8 cellular contexts compared by ENCODE assay signal in the genomic region with DNA sequence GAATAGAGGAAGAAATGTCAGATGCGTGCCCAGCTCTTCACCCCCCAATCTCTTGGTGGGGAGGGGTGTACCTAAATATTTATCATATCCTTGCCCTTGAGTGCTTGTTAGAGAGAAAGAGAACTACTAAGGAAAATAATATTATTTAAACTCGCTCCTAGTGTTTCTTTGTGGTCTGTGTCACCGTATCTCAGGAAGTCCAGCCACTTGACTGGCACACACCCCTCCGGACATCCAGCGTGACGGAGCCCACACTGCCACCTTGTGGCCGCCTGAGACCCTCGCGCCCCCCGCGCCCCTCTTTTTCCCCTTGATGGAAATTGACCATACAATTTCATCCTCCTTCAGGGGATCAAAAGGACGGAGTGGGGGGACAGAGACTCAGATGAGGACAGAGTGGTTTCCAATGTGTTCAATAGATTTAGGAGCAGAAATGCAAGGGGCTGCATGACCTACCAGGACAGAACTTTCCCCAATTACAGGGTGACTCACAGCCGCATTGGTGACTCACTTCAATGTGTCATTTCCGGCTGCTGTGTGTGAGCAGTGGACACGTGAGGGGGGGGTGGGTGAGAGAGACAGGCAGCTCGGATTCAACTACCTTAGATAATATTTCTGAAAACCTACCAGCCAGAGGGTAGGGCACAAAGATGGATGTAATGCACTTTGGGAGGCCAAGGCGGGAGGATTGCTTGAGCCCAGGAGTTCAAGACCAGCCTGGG. TPM values are rescaled to one million over a fixed set of nuclear protein-coding genes. Genes with fewer than 3 reads are reported as not detected.
DNase-seq lines count a peak whose midpoint lies in the region; ATAC-seq and TF ChIP-seq lines count a peak whose summit lies in the region.

No MANE protein-coding gene starts in this region.

- H3K27ac ChIP-seq in HUES48 (ENCODE audit: low read depth, low read length) = peak overlapping the region; percentile 91

- H3K4me3 Mint-ChIP-seq in progenitor cell of endocrine pancreas (ENCODE audit: low read depth) = peak overlapping the region; percentile 63

- no peaks in the 10 kb centered on the region for H3K9me3 Mint-ChIP-seq in progenitor cell of endocrine pancreas (ENCODE audit: low read depth)

- peak; percentile 85 for DNase-seq in AG20443 (ENCODE audit: low spot score)
- DNase-seq in SHP77 treated with DMSO at 0.1 percent for 48 hours (lab: John Stamatoyannopoulos, UW) = peak; percentile 80
- DNase-seq in activated effector memory CD4-positive, alpha-beta T cell treated with anti-CD3 and anti-CD28 coated beads, Interleukin-2, amount 50 U/mL, for 16 hours = peak; percentile 94
- DNase-seq in germinal center (ENCODE audit: low spot score) = peak; percentile 33
- DNase-seq in progenitor cell of endocrine pancreas (ENCODE audit: low spot score, unreplicated experiment) = peak; percentile 32
- peak; percentile 84 for DNase-seq in ureter (ENCODE audit: low spot score)

- H3K36me3 ChIP-seq in HUES48 (ENCODE audit: control insufficient read depth, insufficient read depth, low read length) = no peaks in the 10 kb centered on the region

- H3K27me3 Mint-ChIP-seq in progenitor cell of endocrine pancreas = peaks cover 39% of the 10 kb centered on the region

- peaks cover 23% of the 10 kb centered on the region for H3K4me1 ChIP-seq in HUES48 (ENCODE audit: control insufficient read depth, insufficient read depth, low read length)

- H3K9me3 ChIP-seq in HUES48 (ENCODE audit: control insufficient read depth, insufficient read depth, low read length) = no peaks in the 10 kb centered on the region

- H3K27me3 ChIP-seq in HUES48 (ENCODE audit: control insufficient read depth, insufficient read depth, low read length) = no peaks in the 10 kb centered on the region

- no peak overlapping the region for H3K4me3 ChIP-seq in HUES48 (ENCODE audit: low read depth, low read length)

- peak; percentile 87 for TF ChIP-seq CTCF in progenitor cell of endocrine pancreas (IDR thresholded peaks at IDR 0.05; ENCODE audit: unreplicated experiment)

- H3K36me3 Mint-ChIP-seq in progenitor cell of endocrine pancreas (ENCODE audit: insufficient read depth) = no peaks in the 10 kb centered on the region

- ATAC-seq in GM19035 (IDR thresholded peaks at IDR 0.05; ENCODE audit: unreplicated experiment) = peak; percentile 80

- H3K9ac ChIP-seq in HUES48 (ENCODE audit: low read depth, low read length) = no peak overlapping the region

- peak overlapping the region; percentile 94 for H3K27ac Mint-ChIP-seq in progenitor cell of endocrine pancreas

- peaks cover 1% of the 10 kb centered on the region for H3K4me1 Mint-ChIP-seq in progenitor cell of endocrine pancreas (ENCODE audit: low read depth)

RNA-seq across cellular contexts. Expression of a gene that starts 11.4 kb away (rescaled TPM):
- total RNA-seq in progenitor cell of endocrine pancreas = 0.11 and 0.14 TPM in 2 replicates
- total RNA-seq in ureter = 4.3 TPM

RNA-seq across cellular contexts. Expression of a gene that starts 16.0 kb away (rescaled TPM):
- 61.3 and 66.5 TPM in 2 replicates for total RNA-seq in progenitor cell of endocrine pancreas
- 50.5 TPM for total RNA-seq in ureter

RNA-seq across cellular contexts. Expression of a gene that starts 27.1 kb away (rescaled TPM):
- total RNA-seq in progenitor cell of endocrine pancreas (0.96 and 1.8 TPM in 2 replicates), ureter (not detected)

RNA-seq across cellular contexts. Expression of a gene that starts 41.8 kb away (rescaled TPM):
- total RNA-seq in progenitor cell of endocrine pancreas = not detected in 2 replicates
- total RNA-seq in ureter = not detected

RNA-seq across cellular contexts. Expression of a gene that starts 53.0 kb away (rescaled TPM):
- total RNA-seq in progenitor cell of endocrine pancreas (19.3 and 22.0 TPM in 2 replicates), ureter (57.3 TPM)

Comparison
In these comparisons a context has a peak if more than half of its experiments do, and no peak if none do; other contexts are left out.
1. DNase-seq: peak in every context shown above with its lines; median percentile 94 in activated effector memory CD4-positive, alpha-beta T cell treated with anti-CD3 and anti-CD28 coated beads, Interleukin-2, amount 50 U/mL, for 16 hours; 85 in AG20443; 84 in ureter; 80 in SHP77 treated with DMSO at 0.1 percent for 48 hours; 33 in germinal center; 32 in progenitor cell of endocrine pancreas.